ENCODE assay signal across 8 cellular contexts in genomic region chr2:20822535-20823490, GRCh38. TPM values are rescaled to one million over a fixed set of nuclear protein-coding genes. Genes with fewer than 3 reads are reported as not detected.
A peak's percentile ranks its signal among the peaks of the same experiment; 100 is the strongest.
DNase-seq lines count a peak whose midpoint lies in the region; ATAC-seq and TF ChIP-seq lines count a peak whose summit lies in the region.

Gene LDAH (minus strand): TSS chr2:20823101. CDS start chr2:20801463, 21,638 bp downstream.

- H3K4me3 Mint-ChIP-seq in natural killer cell treated with Interleukin-12 subunit alpha and Interleukin-12 subunit beta and Interleukin-15 and Interleukin-18, amount 100 ng/mL, for 72 hours = peak within 1 kb of the TSS; percentile 84

- peaks cover 20 to 27% of the 10 kb centered on the region in 2 donors for H3K4me1 Mint-ChIP-seq in natural killer cell treated with Interleukin-12 subunit alpha and Interleukin-12 subunit beta and Interleukin-15 and Interleukin-18, amount 100 ng/mL, for 72 hours (ENCODE audit: low read depth in 2 of 2)

- DNase-seq in EH (ENCODE audit: low read depth) (peak; percentile 86), GOT3 (lab: John Stamatoyannopoulos, UW) (peak; percentile 38), LHCN-M2 (ENCODE audit: low read depth) (peak; percentile 85), fibroblast of pulmonary artery (ENCODE audit: low read depth) (peak; percentile 89)
- DNase-seq in activated T-helper 9 cell treated with anti-CD3 and anti-CD28 coated beads, Interleukin-2, amount 50 U/mL, for 16 hours (ENCODE audit: low read depth) = peak; percentile 73
- DNase-seq in natural killer cell treated with Interleukin-12 subunit alpha and Interleukin-12 subunit beta and Interleukin-15 and Interleukin-18, amount 100 ng/mL, for 72 hours (ENCODE audit: low spot score) = peak; percentile 88
- DNase-seq in stimulated activated naive CD4-positive, alpha-beta T cell treated with Interleukin-2 at 50 U/mL for 16 hours (lab: John Stamatoyannopoulos, UW) = peak; percentile 78

- peak within 1 kb of the TSS; percentile 96 to 97 for H3K27ac Mint-ChIP-seq in natural killer cell treated with Interleukin-12 subunit alpha and Interleukin-12 subunit beta and Interleukin-15 and Interleukin-18, amount 100 ng/mL, for 72 hours

- peak; percentile 80 to 86 for ATAC-seq in natural killer cell treated with Interleukin-12 subunit alpha and Interleukin-12 subunit beta and Interleukin-15 and Interleukin-18, amount 100 ng/mL, for 72 hours

- TF ChIP-seq POLR2A in Raji (IDR thresholded peaks at IDR 0.05; ENCODE audit: insufficient read depth, low read depth, low read length) = peak; percentile 86

- H3K9me3 Mint-ChIP-seq in natural killer cell treated with Interleukin-12 subunit alpha and Interleukin-12 subunit beta and Interleukin-15 and Interleukin-18, amount 100 ng/mL, for 72 hours = no peaks in the 10 kb centered on the region

- no peaks in the 10 kb centered on the region for H3K36me3 Mint-ChIP-seq in natural killer cell treated with Interleukin-12 subunit alpha and Interleukin-12 subunit beta and Interleukin-15 and Interleukin-18, amount 100 ng/mL, for 72 hours

- H3K27me3 Mint-ChIP-seq in natural killer cell treated with Interleukin-12 subunit alpha and Interleukin-12 subunit beta and Interleukin-15 and Interleukin-18, amount 100 ng/mL, for 72 hours = no peaks in the 10 kb centered on the region

- H3K4me3 ChIP-seq in fibroblast of pulmonary artery (replicated peaks; ENCODE audit: low read depth, low read length) = peak within 1 kb of the TSS; percentile 96

- TF ChIP-seq CTCF in fibroblast of pulmonary artery (IDR thresholded peaks at IDR 0.05; ENCODE audit: low read length, missing control alignments) = no peak

RNA-seq across cellular contexts. Expression of gene LDAH, which starts in this region (rescaled TPM):
- 21.5 and 24.3 TPM in 2 replicates for total RNA-seq in LHCN-M2 (2014; rRNA removed)
- 9.5 TPM for polyA plus RNA-seq in LHCN-M2 (2012)
- total RNA-seq in natural killer cell treated with Interleukin-12 subunit alpha and Interleukin-12 subunit beta and Interleukin-15 and Interleukin-18, amount 100 ng/mL, for 72 hours = 10 to 100 TPM; 31.0 to 37.1 TPM

Comparison
In these comparisons a context has a peak if more than half of its experiments do, and no peak if none do; other contexts are left out.
1. Peak in every context shown above with its lines: DNase-seq, ATAC-seq and H3K4me3 ChIP-seq.
2. DNase-seq: peak in every context shown above with its lines; median percentile 89 in fibroblast of pulmonary artery; 88 in natural killer cell treated with Interleukin-12 subunit alpha and Interleukin-12 subunit beta and Interleukin-15 and Interleukin-18, amount 100 ng/mL, for 72 hours; 86 in EH; 85 in LHCN-M2; 78 in stimulated activated naive CD4-positive, alpha-beta T cell treated with Interleukin-2 at 50 U/mL for 16 hours; 73 in activated T-helper 9 cell treated with anti-CD3 and anti-CD28 coated beads, Interleukin-2, amount 50 U/mL, for 16 hours; 38 in GOT3.